Comparison of ENCODE assay signal across 9 cellular contexts in the genomic region with DNA sequence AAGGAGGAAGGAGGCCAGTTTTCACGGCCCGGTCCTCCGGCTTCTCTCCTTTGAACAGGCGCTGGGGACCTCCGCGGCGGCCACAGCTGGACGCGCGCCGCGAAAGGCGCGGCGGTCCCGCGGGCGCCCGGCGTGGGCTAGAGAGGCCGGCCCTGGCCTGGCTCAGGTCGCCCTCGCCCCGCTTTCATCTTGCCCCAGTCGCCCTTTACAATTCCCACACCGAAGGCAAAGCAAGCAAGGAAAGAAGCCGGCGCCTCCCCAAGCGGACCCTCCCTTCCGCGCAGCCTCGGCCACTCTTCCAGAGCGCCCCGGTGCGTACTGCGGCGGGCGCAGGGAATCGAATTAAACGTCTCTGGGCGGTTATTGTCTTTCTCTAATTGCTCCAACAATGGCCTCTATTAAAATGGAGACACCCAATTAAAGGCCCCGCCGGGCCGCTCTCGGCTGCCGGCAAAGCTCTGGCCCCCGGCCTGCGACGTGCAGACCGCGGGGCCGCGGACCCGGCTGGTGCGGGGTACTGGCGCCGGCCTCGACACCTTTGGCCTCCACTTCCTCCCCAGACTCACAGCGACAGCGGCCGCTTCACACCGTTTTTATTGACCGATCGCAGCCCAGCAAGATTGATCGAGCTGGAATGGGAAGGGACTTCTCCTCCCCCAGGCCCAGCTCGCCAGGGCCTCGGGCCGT. TPM values are rescaled to one million over a fixed set of nuclear protein-coding genes. Genes with fewer than 3 reads are reported as not detected.
A peak's percentile ranks its signal among the peaks of the same experiment; 100 is the strongest.
DNase-seq lines count a peak whose midpoint lies in the region; ATAC-seq, FAIRE-seq and TF ChIP-seq lines count a peak whose summit lies in the region.
"Had no signal": no experiment of that assay in that cellular context is flagged by ENCODE, and none has a peak within 500 bp of the region (broad histone marks: within the 10 kb centered on the region; RNA-seq: fewer than 3 reads in every experiment).

No MANE protein-coding gene starts in this region.

- TF ChIP-seq CTCF in H1 (IDR thresholded peaks at IDR 0.05; ENCODE audit: control extremely low read depth in 1 of 3, insufficient read depth in 1 of 3, low read depth in 1 of 3, low read length in 3 of 3) (no peak), neural cell (IDR thresholded peaks at IDR 0.05; ENCODE audit: poor library complexity, severe bottlenecking) (no peak)

- peak overlapping the region in 2 of 11 experiments; percentile 2 to 34; a peak in 1 of 22 replicates for H3K9ac ChIP-seq in BLaER1 treated with 17β-estradiol and CSF1 and Interleukin-3, amounts not matched to agents 10 nM and 100 nM
- H3K9ac ChIP-seq in H1 (replicated peaks in 1 of 4; ENCODE audit: extremely low read depth in 1 of 4, low read depth in 3 of 4, low read length in 3 of 4) (no peak overlapping the region), neural cell (ENCODE audit: low read length) (no peak overlapping the region)

- H4K20me1 ChIP-seq in BLaER1 treated with 17β-estradiol and CSF1 and Interleukin-3, amounts not matched to agents 10 nM and 100 nM: peaks cover 0 to 96% (median 78%) of the 10 kb centered on the region in 11 experiments; a peak in 19 of 22 replicates
- peaks cover 21 to 24% of the 10 kb centered on the region in 2 experiments for H4K20me1 ChIP-seq in H1 (replicated peaks in 1 of 2; ENCODE audit: control insufficient read depth in 1 of 2, insufficient read depth in 2 of 2, low read length in 2 of 2)
- no peaks in the 10 kb centered on the region for H4K20me1 ChIP-seq in neural cell (ENCODE audit: insufficient read depth)

- no peaks in the 10 kb centered on the region for H3K9me2 ChIP-seq in neural cell (ENCODE audit: insufficient read depth, low read length)

- H3K18ac ChIP-seq in H1 (ENCODE audit: extremely low read depth, low read length): peak overlapping the region; percentile 48

- H3F3A ChIP-seq in neural cell (ENCODE audit: insufficient read depth, low read length, poor library complexity, severe bottlenecking): no peaks in the 10 kb centered on the region

- H4K91ac ChIP-seq in H1 (replicated peaks; ENCODE audit: insufficient read length, low read length): no peak overlapping the region

- 0 out of 2 replicates have a peak overlapping the region, but pooled peaks have one; percentile 16 for H2BK15ac ChIP-seq in H1 (ENCODE audit: low read length)

- H4K8ac ChIP-seq in H1 (ENCODE audit: extremely low read depth, insufficient read depth, low read length): peak overlapping the region; percentile 45

- CTCF ChIA-PET in H1 (lab: Charles Lee; ENCODE audit: partially characterized antibody): interaction anchor here (0.7 to 2.0 kb wide), 4 partner anchors 8 to 176 kb away, joined by 3 to 7 read pairs (median 4); no protein-coding TSS in a partner anchor

- POLR2A ChIA-PET in H1 (lab: Charles Lee; ENCODE audit: partially characterized antibody): interaction anchor here (1.2 to 1.8 kb wide), 3 partner anchors 13 to 16 kb away, joined by 4 to 10 read pairs (median 10); no protein-coding TSS in a partner anchor

- DNase-seq in H1 (ENCODE audit: low read depth in 1 of 2, low spot score in 2 of 2) (peak in 1 of 2 experiments; percentile 82), mucosa of gallbladder (ENCODE audit: low spot score) (no peak), SKM-1 treated with dmso at 0.1 percent for 144 hours (lab: John Stamatoyannopoulos, UW; ENCODE audit: unreplicated experiment) (no peak), NCI-H1436 (lab: John Stamatoyannopoulos, UW) (no peak)
- DNase-seq: NCI-H2227 treated with DMSO at 0.1 percent for 48 hours had no signal

- TF ChIP-seq RAD21 in Ishikawa (IDR thresholded peaks at IDR 0.05; ENCODE audit: low read depth) (no peak), H1 (IDR thresholded peaks at IDR 0.05 in 1 of 2, conservative IDR thresholded peaks at IDR 0.05 in 1 of 2; ENCODE audit: low read depth in 2 of 2, low read length in 2 of 2) (no peak), neural cell (conservative IDR thresholded peaks at IDR 0.05) (no peak)

- 2% methylated on average over 49 of the region's 68 CpGs; no CpG with 5 or more reads in 1 of the 2 experiments for WGBS in H1 (ENCODE audit: extremely low coverage in 1 of 2, insufficient coverage in 1 of 2, insufficient read length in 1 of 2, insufficient replicate concordance in 2 of 2, low coverage in 1 of 2, low lambda C conversion rate in 2 of 2, missing lambda C conversion rate in 1 of 2), 2 experiments

- no peak overlapping the region for H2BK12ac ChIP-seq in H1 (ENCODE audit: low read depth, low read length)

- TF ChIP-seq POLR2A in H1 (IDR thresholded peaks at IDR 0.05; ENCODE audit: control extremely low read depth in 1 of 2, low read depth in 2 of 2, low read length in 2 of 2): no peak

- H3K9me3 ChIP-seq in BLaER1 treated with 17β-estradiol and CSF1 and Interleukin-3, amounts not matched to agents 10 nM and 100 nM (replicated peaks in 1 of 11): peaks cover 0 to 4% (median 2%) of the 10 kb centered on the region in 11 experiments; a peak in 12 of 22 replicates
- H3K9me3 ChIP-seq in H1 (ENCODE audit: insufficient read depth in 2 of 2, low read depth in 1 of 2, low read length in 1 of 2) (no peaks in the 10 kb centered on the region), neural cell (ENCODE audit: low read length) (no peaks in the 10 kb centered on the region)

- H2BK5ac ChIP-seq in H1 (ENCODE audit: low read depth, low read length): no peak overlapping the region

- H3K79me2 ChIP-seq in H1 (ENCODE audit: control insufficient read depth in 1 of 2, insufficient read depth in 2 of 2, low read length in 2 of 2) (no peaks in the 10 kb centered on the region), neural cell (replicated peaks; ENCODE audit: insufficient read depth, low read length) (no peaks in the 10 kb centered on the region)

- H3K4ac ChIP-seq in H1 (replicated peaks; ENCODE audit: insufficient read length, low read depth, low read length): no peak overlapping the region

- H3K14ac ChIP-seq in H1 (ENCODE audit: insufficient read length): no peak overlapping the region

- no peak overlapping the region for H2AK5ac ChIP-seq in H1 (ENCODE audit: low read depth, low read length)

- H2AFZ ChIP-seq in H1 (ENCODE audit: low read length) (no peak overlapping the region), neural cell (ENCODE audit: low read depth, low read length) (no peak overlapping the region)

- peak overlapping the region; percentile 13 to 62 (median 48) for H3K4me3 ChIP-seq in BLaER1 treated with 17β-estradiol and CSF1 and Interleukin-3, amounts not matched to agents 10 nM and 100 nM
- H3K4me3 ChIP-seq in H1 (ENCODE audit: extremely low read depth in 1 of 4, insufficient read depth in 2 of 4, low read depth in 3 of 4, low read length in 4 of 4) (peak overlapping the region; percentile 21 to 55 (median 36); a peak in 7 of 8 replicates), neural cell (ENCODE audit: low read length) (peak overlapping the region; percentile 34)

- no peak overlapping the region for H3K27ac ChIP-seq in BLaER1 treated with 17β-estradiol and CSF1 and Interleukin-3, amounts not matched to agents 10 nM and 100 nM
- H3K27ac ChIP-seq in H1 (ENCODE audit: low read depth, low read length) (no peak overlapping the region), neural cell (ENCODE audit: low read length) (no peak overlapping the region)

- peaks cover 28 to 52% (median 34%) of the 10 kb centered on the region in 10 experiments; a peak in 19 of 20 replicates for H3K4me1 ChIP-seq in BLaER1 treated with 17β-estradiol and CSF1 and Interleukin-3, amounts not matched to agents 10 nM and 100 nM
- peaks cover 14 to 58% (median 29%) of the 10 kb centered on the region in 4 experiments for H3K4me1 ChIP-seq in H1 (replicated peaks in 1 of 4; ENCODE audit: control insufficient read depth in 3 of 4, insufficient read depth in 4 of 4, low read length in 3 of 4)

- no peak for ATAC-seq in HG03469 (IDR thresholded peaks at IDR 0.05; ENCODE audit: unreplicated experiment)

- peaks cover 14% of the 10 kb centered on the region for H3K23me2 ChIP-seq in H1 (ENCODE audit: low read depth, low read length)

- no peak overlapping the region for H4K5ac ChIP-seq in H1 (ENCODE audit: insufficient read length, low read depth, low read length)

- peaks cover 99 to 100% (median 100%) of the 10 kb centered on the region in 11 experiments for H3K27me3 ChIP-seq in BLaER1 treated with 17β-estradiol and CSF1 and Interleukin-3, amounts not matched to agents 10 nM and 100 nM
- H3K27me3 ChIP-seq in H1 (replicated peaks in 1 of 4; ENCODE audit: control insufficient read depth in 3 of 4, extremely low read depth in 1 of 4, insufficient read depth in 3 of 4, low read length in 3 of 4) (peaks cover 69 to 98% (median 95%) of the 10 kb centered on the region in 4 experiments), neural cell (ENCODE audit: insufficient read depth, low read depth, low read length) (peaks cover 99% of the 10 kb centered on the region)

- no peak for FAIRE-seq in H1 (lab: Jason Lieb, UNC)

- peak overlapping the region; percentile 68 to 92 (median 77) for H3K4me2 ChIP-seq in BLaER1 treated with 17β-estradiol and CSF1 and Interleukin-3, amounts not matched to agents 10 nM and 100 nM
- H3K4me2 ChIP-seq in H1 (ENCODE audit: insufficient read depth in 1 of 2, low read depth in 2 of 2, low read length in 2 of 2) (peak overlapping the region; percentile 79 to 84), neural cell (ENCODE audit: low read length) (no peak overlapping the region)

- H2BK120ac ChIP-seq in H1 (replicated peaks; ENCODE audit: low read depth, low read length): no peak overlapping the region

- no peak overlapping the region for H3K23ac ChIP-seq in H1 (ENCODE audit: insufficient read length)

- no peaks in the 10 kb centered on the region for H3K36me3 ChIP-seq in BLaER1 treated with 17β-estradiol and CSF1 and Interleukin-3, amounts not matched to agents 10 nM and 100 nM
- H3K36me3 ChIP-seq in H1 (ENCODE audit: control insufficient read depth in 2 of 4, insufficient read depth in 4 of 4, low read length in 3 of 4): no peaks in the 10 kb centered on the region; a peak in 1 of 8 replicates
- no peaks in the 10 kb centered on the region for H3K36me3 ChIP-seq in neural cell (ENCODE audit: insufficient read depth, low read length)

- no peak overlapping the region for H3K56ac ChIP-seq in H1 (replicated peaks; ENCODE audit: insufficient read length, low read depth, low read length)

- H3K79me1 ChIP-seq in H1 (ENCODE audit: low read depth, low read length): no peaks in the 10 kb centered on the region

- no peak overlapping the region for H2BK20ac ChIP-seq in H1 (ENCODE audit: low read length)

- TF ChIP-seq EP300 in Ishikawa (IDR thresholded peaks at IDR 0.05; ENCODE audit: borderline replicate concordance): no peak
- TF ChIP-seq EP300 in H1 (IDR thresholded peaks at IDR 0.05; ENCODE audit: borderline replicate concordance in 1 of 2, low read depth in 2 of 2, low read length in 2 of 2): no peak
- no peak for TF ChIP-seq EP300 in neural cell (conservative IDR thresholded peaks at IDR 0.05; ENCODE audit: poor library complexity, severe bottlenecking)

RNA-seq across cellular contexts. Expression of gene GATA3, which starts 4.5 kb away (rescaled TPM):
- 0.43 and 0.80 TPM in 2 replicates for total RNA-seq in H1 (2021; fragmentation: NEBNext Ultra II Directional; extraction: Animal tissue kit (Norgen Biotek cat#: 25700))
- 0.02 and 0.11 TPM in 2 replicates for polyA plus RNA-seq in H1 (2011; rRNA removed)
- polyA plus RNA-seq in H1 (2011; cell fraction: cytosol; rRNA removed): 0.06 TPM
- 0.04 TPM for polyA plus RNA-seq in H1 (2011; cell fraction: nucleus; rRNA removed)
- polyA plus RNA-seq in H1 (2012, experiment 1 of 2): 0.13 to 0.23 TPM (median 0.18 TPM) in 3 of 4 replicates, not detected in the other
- 0.21 TPM for polyA plus RNA-seq in H1 (2012, experiment 2 of 2)
- polyA plus RNA-seq in H1 (2013, experiment 1 of 2): 0.30 TPM
- polyA plus RNA-seq in H1 (2013, experiment 2 of 2): 0.29 TPM
- not detected in 2 replicates for polyA minus RNA-seq in H1 (2011; rRNA and poly(A)+ RNA removed)
- polyA minus RNA-seq in H1 (2011; cell fraction: cytosol; rRNA and poly(A)+ RNA removed): not detected
- not detected for polyA minus RNA-seq in H1 (2011; cell fraction: nucleus; rRNA and poly(A)+ RNA removed)
- polyA plus RNA-seq in neural cell: not detected in 2 replicates
- polyA minus RNA-seq in neural cell: not detected in 2 replicates
- 1.5 TPM for total RNA-seq in mucosa of gallbladder
